In genomic region chr19:12689581-12690216, GRCh38 we compare ENCODE assay signal across 1 cellular context.
TF ChIP-seq lines count a peak whose summit lies in the region.

No MANE protein-coding gene starts in this region.

TF ChIP-seq in HCT116, 20 proteins besides CTCF, POLR2A, EP300 and RAD21 (continued from another document):
- TF ChIP-seq REST (IDR thresholded peaks at IDR 0.05; ENCODE audit: low read depth) (no peak), EZH2phosphoT487 (IDR thresholded peaks at IDR 0.05; ENCODE audit: borderline replicate concordance) (no peak)
